In the genomic region with DNA sequence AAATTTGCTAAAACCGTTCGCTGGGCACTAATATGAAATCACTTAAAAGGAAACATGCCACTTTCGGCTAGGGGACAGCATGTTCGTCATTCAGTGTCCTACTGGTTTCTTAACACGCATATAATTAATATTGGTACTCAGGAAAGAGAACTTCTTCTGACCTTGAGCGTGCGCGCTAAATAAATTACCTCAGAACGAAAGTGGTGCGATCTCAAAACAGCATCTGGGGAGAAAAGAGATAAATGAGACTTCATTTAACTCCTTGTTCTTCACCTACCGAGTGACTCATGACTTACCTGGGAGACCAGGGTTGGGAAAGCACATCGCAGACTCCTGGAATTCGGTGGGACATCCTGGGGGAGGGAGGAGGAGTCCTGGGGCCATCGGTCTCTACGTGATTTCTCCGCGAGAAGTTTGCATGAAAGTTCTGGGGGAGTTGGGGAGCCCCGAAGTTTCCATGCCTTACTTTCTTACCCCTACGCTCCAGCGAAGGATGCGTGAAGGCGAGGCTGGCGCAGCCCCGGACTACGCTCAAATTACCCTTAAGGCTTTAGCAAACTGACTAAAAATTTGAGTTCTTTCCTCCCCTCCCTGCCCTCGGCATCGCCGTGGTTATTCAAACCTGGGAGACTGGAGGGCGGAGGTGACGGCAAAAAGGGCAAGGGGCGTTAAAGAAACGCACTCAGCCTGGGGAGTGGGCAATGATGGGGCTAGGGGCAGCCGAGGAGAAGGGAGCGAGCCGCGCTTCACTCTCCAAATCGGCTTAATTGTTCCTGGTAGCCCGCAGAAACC, we compare ENCODE assay signal across 1 cellular context.
A peak's percentile ranks its signal among the peaks of the same experiment; 100 is the strongest.
TF ChIP-seq lines count a peak whose summit lies in the region.

No MANE protein-coding gene starts in this region.

TF ChIP-seq in GM12878, 131 proteins besides CTCF, POLR2A, EP300 and RAD21 (continued from another document and continues in another):
- TF ChIP-seq, protein P1, sequence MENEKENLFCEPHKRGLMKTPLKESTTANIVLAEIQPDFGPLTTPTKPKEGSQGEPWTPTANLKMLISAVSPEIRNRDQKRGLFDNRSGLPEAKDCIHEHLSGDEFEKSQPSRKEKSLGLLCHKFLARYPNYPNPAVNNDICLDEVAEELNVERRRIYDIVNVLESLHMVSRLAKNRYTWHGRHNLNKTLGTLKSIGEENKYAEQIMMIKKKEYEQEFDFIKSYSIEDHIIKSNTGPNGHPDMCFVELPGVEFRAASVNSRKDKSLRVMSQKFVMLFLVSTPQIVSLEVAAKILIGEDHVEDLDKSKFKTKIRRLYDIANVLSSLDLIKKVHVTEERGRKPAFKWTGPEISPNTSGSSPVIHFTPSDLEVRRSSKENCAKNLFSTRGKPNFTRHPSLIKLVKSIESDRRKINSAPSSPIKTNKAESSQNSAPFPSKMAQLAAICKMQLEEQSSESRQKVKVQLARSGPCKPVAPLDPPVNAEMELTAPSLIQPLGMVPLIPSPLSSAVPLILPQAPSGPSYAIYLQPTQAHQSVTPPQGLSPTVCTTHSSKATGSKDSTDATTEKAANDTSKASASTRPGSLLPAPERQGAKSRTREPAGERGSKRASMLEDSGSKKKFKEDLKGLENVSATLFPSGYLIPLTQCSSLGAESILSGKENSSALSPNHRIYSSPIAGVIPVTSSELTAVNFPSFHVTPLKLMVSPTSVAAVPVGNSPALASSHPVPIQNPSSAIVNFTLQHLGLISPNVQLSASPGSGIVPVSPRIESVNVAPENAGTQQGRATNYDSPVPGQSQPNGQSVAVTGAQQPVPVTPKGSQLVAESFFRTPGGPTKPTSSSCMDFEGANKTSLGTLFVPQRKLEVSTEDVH (IDR thresholded peaks at IDR 0.05; ENCODE audit: low read depth, partially characterized antibody): no peak
- TF ChIP-seq POLR2AphosphoS2 (IDR thresholded peaks at IDR 0.05; ENCODE audit: low read depth, low read length): no peak
- TF ChIP-seq NRF1 (conservative IDR thresholded peaks at IDR 0.05; ENCODE audit: low read depth, low read length): no peak
- no peak for TF ChIP-seq SRF (IDR thresholded peaks at IDR 0.05; ENCODE audit: low read depth in 2 of 2, low read length in 2 of 2)
- TF ChIP-seq NR2C1 (IDR thresholded peaks at IDR 0.05): no peak
- TF ChIP-seq ZBTB40 (IDR thresholded peaks at IDR 0.05; ENCODE audit: borderline replicate concordance): no peak
- TF ChIP-seq RELB (IDR thresholded peaks at IDR 0.05; ENCODE audit: low read depth): peak; percentile 36; the same call in 1 of the 2 replicates
- TF ChIP-seq BHLHE40 (IDR thresholded peaks at IDR 0.05; ENCODE audit: borderline replicate concordance in 1 of 2, low read depth in 2 of 2, low read length in 1 of 2): peak; percentile 50 to 56; a peak in 2 of 4 replicates
- TF ChIP-seq BCL3 (IDR thresholded peaks at IDR 0.05; ENCODE audit: borderline replicate concordance, insufficient read depth, low read depth, low read length, poor library complexity, severe bottlenecking): no peak
- 0 out of 2 replicates have a peak, but pooled peaks have one; percentile 34 for TF ChIP-seq CBFB (IDR thresholded peaks at IDR 0.05; ENCODE audit: low read depth)
- TF ChIP-seq MYC (IDR thresholded peaks at IDR 0.05; ENCODE audit: insufficient read depth, insufficient read length, insufficient replicate concordance, low read length, severe bottlenecking): no peak
- peak; percentile 90 for TF ChIP-seq JUNB (IDR thresholded peaks at IDR 0.05)
- peak; percentile 53; the same call in 1 of the 2 replicates for TF ChIP-seq TCF7 (IDR thresholded peaks at IDR 0.05; ENCODE audit: borderline replicate concordance)
- TF ChIP-seq RB1 (IDR thresholded peaks at IDR 0.05; ENCODE audit: borderline replicate concordance): no peak
- no peak; a peak in 1 of 4 replicates for TF ChIP-seq CEBPB (IDR thresholded peaks at IDR 0.05; ENCODE audit: borderline replicate concordance in 1 of 2, low read depth in 2 of 2, low read length in 2 of 2)
- TF ChIP-seq IRF3 (IDR thresholded peaks at IDR 0.05): no peak
- 0 out of 2 replicates have a peak, but pooled peaks have one; percentile 28 for TF ChIP-seq JUND (IDR thresholded peaks at IDR 0.05; ENCODE audit: low read depth, low read length)
- 0 out of 2 replicates have a peak, but pooled peaks have one; percentile 16 for TF ChIP-seq YY1 (IDR thresholded peaks at IDR 0.05; ENCODE audit: low read depth, low read length)
- no peak for TF ChIP-seq ZNF217 (IDR thresholded peaks at IDR 0.05)
- peak; percentile 27; the same call in 1 of the 2 replicates for TF ChIP-seq IRF4 (IDR thresholded peaks at IDR 0.05; ENCODE audit: low read depth, low read length)
- TF ChIP-seq BCL11A (IDR thresholded peaks at IDR 0.05; ENCODE audit: low read depth, low read length): peak; percentile 53
- TF ChIP-seq ESRRA (IDR thresholded peaks at IDR 0.05; ENCODE audit: low read length): no peak; the same call in 1 of the 2 replicates
- TF ChIP-seq IKZF2 (IDR thresholded peaks at IDR 0.05): peak; percentile 41 to 62; a peak in 3 of 4 replicates
- TF ChIP-seq E2F4 (IDR thresholded peaks at IDR 0.05; ENCODE audit: low read depth, low read length): no peak
- TF ChIP-seq, protein P2, sequence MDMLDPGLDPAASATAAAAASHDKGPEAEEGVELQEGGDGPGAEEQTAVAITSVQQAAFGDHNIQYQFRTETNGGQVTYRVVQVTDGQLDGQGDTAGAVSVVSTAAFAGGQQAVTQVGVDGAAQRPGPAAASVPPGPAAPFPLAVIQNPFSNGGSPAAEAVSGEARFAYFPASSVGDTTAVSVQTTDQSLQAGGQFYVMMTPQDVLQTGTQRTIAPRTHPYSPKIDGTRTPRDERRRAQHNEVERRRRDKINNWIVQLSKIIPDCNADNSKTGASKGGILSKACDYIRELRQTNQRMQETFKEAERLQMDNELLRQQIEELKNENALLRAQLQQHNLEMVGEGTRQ (IDR thresholded peaks at IDR 0.05; ENCODE audit: borderline replicate concordance, low read depth, low read length): no peak
- peak; percentile 66 for TF ChIP-seq MTA2 (IDR thresholded peaks at IDR 0.05; ENCODE audit: low read depth)
- peak; percentile 65 for TF ChIP-seq POLR2AphosphoS5 (IDR thresholded peaks at IDR 0.05; ENCODE audit: low read length)
- TF ChIP-seq, protein P3, sequence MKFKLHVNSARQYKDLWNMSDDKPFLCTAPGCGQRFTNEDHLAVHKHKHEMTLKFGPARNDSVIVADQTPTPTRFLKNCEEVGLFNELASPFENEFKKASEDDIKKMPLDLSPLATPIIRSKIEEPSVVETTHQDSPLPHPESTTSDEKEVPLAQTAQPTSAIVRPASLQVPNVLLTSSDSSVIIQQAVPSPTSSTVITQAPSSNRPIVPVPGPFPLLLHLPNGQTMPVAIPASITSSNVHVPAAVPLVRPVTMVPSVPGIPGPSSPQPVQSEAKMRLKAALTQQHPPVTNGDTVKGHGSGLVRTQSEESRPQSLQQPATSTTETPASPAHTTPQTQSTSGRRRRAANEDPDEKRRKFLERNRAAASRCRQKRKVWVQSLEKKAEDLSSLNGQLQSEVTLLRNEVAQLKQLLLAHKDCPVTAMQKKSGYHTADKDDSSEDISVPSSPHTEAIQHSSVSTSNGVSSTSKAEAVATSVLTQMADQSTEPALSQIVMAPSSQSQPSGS (IDR thresholded peaks at IDR 0.05; ENCODE audit: low read length): peak; percentile 82
- peak; percentile 41; the same call in 1 of the 2 replicates for TF ChIP-seq RUNX3 (IDR thresholded peaks at IDR 0.05; ENCODE audit: low read length)
- no peak for TF ChIP-seq USF1 (IDR thresholded peaks at IDR 0.05; ENCODE audit: borderline replicate concordance, extremely low read length, insufficient read depth, low read depth, low read length)
- peak; percentile 80; the same call in 1 of the 2 replicates for TF ChIP-seq FOXM1 (IDR thresholded peaks at IDR 0.05; ENCODE audit: low read depth, low read length)
- TF ChIP-seq, protein P4, sequence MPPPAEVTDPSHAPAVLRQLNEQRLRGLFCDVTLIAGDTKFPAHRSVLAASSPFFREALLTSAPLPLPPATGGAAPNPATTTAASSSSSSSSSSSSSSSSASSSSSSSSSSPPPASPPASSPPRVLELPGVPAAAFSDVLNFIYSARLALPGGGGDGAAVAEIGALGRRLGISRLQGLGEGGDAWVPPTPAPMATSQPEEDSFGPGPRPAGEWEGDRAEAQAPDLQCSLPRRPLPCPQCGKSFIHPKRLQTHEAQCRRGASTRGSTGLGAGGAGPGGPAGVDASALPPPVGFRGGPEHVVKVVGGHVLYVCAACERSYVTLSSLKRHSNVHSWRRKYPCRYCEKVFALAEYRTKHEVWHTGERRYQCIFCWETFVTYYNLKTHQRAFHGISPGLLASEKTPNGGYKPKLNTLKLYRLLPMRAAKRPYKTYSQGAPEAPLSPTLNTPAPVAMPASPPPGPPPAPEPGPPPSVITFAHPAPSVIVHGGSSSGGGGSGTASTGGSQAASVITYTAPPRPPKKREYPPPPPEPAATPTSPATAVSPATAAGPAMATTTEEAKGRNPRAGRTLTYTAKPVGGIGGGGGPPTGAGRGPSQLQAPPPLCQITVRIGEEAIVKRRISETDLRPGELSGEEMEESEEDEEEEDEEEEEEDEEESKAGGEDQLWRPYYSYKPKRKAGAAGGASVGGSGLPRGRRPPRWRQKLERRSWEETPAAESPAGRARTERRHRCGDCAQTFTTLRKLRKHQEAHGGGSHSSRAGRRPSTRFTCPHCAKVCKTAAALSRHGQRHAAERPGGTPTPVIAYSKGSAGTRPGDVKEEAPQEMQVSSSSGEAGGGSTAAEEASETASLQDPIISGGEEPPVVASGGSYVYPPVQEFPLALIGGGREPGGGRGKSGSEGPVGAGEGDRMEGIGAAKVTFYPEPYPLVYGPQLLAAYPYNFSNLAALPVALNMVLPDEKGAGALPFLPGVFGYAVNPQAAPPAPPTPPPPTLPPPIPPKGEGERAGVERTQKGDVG (CRISPR knock-in tag; IDR thresholded peaks at IDR 0.05): no peak
- TF ChIP-seq CREM (IDR thresholded peaks at IDR 0.05; ENCODE audit: low read depth): peak; percentile 77
- TF ChIP-seq NFXL1 (IDR thresholded peaks at IDR 0.05; ENCODE audit: borderline replicate concordance): no peak
- peak; percentile 67 for TF ChIP-seq CREB1 (IDR thresholded peaks at IDR 0.05; ENCODE audit: low read depth)
